ENCODE assay signal across 1 cellular context in the genomic region with DNA sequence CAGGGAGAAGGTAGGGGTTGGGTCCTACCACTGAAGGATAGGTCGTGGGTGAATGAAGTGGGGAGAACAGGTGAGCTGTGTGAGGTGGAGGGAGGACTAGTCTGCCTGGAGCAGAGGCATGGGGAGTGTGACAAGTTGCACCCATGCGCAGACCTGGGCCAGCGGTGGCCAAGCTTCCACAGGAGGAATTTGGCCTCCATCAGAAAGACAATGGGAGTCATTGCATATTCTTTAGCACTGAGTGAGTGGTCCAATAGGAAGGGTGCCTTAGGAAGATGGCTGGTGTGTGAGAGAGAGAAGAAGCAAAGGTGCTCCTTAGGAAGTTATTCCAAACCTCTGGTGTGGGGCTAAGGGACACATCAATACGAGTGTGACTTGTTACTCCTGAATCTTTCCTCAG.
TF ChIP-seq lines count a peak whose summit lies in the region.

No MANE protein-coding gene starts in this region.

TF ChIP-seq in GM23338, 12 proteins besides CTCF, POLR2A, EP300 and RAD21 (continued from another document):
- TF ChIP-seq, protein P1, sequence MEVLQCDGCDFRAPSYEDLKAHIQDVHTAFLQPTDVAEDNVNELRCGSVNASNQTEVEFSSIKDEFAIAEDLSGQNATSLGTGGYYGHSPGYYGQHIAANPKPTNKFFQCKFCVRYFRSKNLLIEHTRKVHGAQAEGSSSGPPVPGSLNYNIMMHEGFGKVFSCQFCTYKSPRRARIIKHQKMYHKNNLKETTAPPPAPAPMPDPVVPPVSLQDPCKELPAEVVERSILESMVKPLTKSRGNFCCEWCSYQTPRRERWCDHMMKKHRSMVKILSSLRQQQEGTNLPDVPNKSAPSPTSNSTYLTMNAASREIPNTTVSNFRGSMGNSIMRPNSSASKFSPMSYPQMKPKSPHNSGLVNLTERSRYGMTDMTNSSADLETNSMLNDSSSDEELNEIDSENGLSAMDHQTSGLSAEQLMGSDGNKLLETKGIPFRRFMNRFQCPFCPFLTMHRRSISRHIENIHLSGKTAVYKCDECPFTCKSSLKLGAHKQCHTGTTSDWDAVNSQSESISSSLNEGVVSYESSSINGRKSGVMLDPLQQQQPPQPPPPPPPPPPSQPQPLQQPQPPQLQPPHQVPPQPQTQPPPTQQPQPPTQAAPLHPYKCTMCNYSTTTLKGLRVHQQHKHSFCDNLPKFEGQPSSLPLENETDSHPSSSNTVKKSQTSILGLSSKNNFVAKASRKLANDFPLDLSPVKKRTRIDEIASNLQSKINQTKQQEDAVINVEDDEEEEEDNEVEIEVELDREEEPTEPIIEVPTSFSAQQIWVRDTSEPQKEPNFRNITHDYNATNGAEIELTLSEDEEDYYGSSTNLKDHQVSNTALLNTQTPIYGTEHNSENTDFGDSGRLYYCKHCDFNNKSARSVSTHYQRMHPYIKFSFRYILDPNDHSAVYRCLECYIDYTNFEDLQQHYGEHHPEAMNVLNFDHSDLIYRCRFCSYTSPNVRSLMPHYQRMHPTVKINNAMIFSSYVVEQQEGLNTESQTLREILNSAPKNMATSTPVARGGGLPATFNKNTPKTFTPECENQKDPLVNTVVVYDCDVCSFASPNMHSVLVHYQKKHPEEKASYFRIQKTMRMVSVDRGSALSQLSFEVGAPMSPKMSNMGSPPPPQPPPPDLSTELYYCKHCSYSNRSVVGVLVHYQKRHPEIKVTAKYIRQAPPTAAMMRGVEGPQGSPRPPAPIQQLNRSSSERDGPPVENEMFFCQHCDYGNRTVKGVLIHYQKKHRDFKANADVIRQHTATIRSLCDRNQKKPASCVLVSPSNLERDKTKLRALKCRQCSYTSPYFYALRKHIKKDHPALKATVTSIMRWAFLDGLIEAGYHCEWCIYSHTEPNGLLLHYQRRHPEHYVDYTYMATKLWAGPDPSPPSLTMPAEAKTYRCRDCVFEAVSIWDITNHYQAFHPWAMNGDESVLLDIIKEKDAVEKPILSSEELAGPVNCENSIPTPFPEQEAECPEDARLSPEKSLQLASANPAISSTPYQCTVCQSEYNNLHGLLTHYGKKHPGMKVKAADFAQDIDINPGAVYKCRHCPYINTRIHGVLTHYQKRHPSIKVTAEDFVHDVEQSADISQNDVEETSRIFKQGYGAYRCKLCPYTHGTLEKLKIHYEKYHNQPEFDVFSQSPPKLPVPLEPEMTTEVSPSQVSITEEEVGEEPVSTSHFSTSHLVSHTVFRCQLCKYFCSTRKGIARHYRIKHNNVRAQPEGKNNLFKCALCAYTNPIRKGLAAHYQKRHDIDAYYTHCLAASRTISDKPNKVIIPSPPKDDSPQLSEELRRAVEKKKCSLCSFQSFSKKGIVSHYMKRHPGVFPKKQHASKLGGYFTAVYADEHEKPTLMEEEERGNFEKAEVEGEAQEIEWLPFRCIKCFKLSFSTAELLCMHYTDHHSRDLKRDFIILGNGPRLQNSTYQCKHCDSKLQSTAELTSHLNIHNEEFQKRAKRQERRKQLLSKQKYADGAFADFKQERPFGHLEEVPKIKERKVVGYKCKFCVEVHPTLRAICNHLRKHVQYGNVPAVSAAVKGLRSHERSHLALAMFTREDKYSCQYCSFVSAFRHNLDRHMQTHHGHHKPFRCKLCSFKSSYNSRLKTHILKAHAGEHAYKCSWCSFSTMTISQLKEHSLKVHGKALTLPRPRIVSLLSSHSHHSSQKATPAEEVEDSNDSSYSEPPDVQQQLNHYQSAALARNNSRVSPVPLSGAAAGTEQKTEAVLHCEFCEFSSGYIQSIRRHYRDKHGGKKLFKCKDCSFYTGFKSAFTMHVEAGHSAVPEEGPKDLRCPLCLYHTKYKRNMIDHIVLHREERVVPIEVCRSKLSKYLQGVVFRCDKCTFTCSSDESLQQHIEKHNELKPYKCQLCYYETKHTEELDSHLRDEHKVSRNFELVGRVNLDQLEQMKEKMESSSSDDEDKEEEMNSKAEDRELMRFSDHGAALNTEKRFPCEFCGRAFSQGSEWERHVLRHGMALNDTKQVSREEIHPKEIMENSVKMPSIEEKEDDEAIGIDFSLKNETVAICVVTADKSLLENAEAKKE (CRISPR knock-in tag; IDR thresholded peaks at IDR 0.05) = 0 out of 2 replicates have a peak, but pooled peaks have one; percentile 73
